In the genomic region with DNA sequence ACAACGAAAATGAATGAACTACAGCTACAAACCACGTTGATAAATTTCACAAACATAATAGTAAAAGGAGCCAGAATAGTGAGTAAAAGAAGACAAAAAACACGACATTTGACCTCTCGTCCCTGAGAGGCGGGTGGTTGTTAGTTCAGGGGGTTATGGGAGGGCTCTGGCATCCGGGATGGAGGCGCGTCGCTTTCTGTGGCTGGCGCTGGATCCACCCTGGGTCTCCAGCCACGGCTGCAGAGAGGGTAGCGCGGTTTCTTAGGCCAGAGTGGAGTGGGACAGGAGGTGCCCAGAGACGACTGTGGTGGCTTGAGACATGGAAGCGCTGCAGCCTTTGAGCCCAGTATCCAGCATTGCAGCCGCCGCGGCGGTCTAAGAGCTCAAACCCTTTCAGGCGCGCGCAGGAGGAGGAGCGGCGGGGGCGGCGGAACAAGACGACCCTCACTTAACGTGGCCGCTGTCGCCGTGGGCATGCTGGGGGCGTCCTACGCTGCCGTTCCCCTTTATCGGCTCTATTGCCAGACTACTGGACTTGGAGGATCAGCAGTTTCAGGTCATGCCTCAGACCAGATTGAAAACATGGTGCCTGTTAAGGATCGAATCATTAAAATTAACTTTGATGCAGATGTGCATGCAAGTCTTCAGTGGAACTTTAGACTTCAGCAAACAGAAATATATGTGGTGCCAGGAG, we compare ENCODE assay signal across 9 cellular contexts. TPM values are rescaled to one million over a fixed set of nuclear protein-coding genes. Genes with fewer than 3 reads are reported as not detected.
A peak's percentile ranks its signal among the peaks of the same experiment; 100 is the strongest.
DNase-seq lines count a peak whose midpoint lies in the region; ATAC-seq and TF ChIP-seq lines count a peak whose summit lies in the region.
"Had no signal": no experiment of that assay in that cellular context is flagged by ENCODE, and none has a peak within 500 bp of the region (broad histone marks: within the 10 kb centered on the region; RNA-seq: fewer than 3 reads in every experiment).

No MANE protein-coding gene starts in this region.

- no peak for TF ChIP-seq POLR2A in esophagus squamous epithelium (IDR thresholded peaks at IDR 0.05)

- no TSS peak for BruUV-seq in PC-9 (replicated peaks; lab: Mats Ljungman, UMichigan)

- H3K4me2 ChIP-seq in PC-9 = no peak overlapping the region

- no peak overlapping the region for H3K27ac ChIP-seq in esophagus squamous epithelium
- H3K27ac ChIP-seq in PC-9 = no peak overlapping the region

- TF ChIP-seq CTCF in GM12865 (IDR thresholded peaks at IDR 0.05; ENCODE audit: insufficient read depth, low read depth, low read length, missing control alignments) (no peak), esophagus squamous epithelium (IDR thresholded peaks at IDR 0.05) (no peak), PC-9 (conservative IDR thresholded peaks at IDR 0.05) (no peak)

- intact Hi-C loops in esophagus squamous epithelium (cut with DNase I) = no loop called here
- intact Hi-C loops in PC-9 (cut with micrococcal nuclease; ENCODE audit: unreplicated experiment) = loop anchor here (5.0 kb wide), 1 partner anchor 40 kb away; no protein-coding TSS in a partner anchor

- no peak for DNase-seq in GM12865 (ENCODE audit: low read depth)
- DNase-seq in SK-N-DZ (ENCODE audit: low spot score) = peak; percentile 31
- no peak for DNase-seq in esophagus squamous epithelium (lab: John Stamatoyannopoulos, UW)
- peak; percentile 82 for DNase-seq in retina
- DNase-seq in cortex of kidney (lab: John Stamatoyannopoulos, UW) = no peak
- DNase-seq in PC-9 = no peak

- peak overlapping the region; percentile 49 for H3K4me3 ChIP-seq in GM12865 (ENCODE audit: low read depth, low read length)
- peak overlapping the region in 3 of 4 donors; percentile 16 to 49 (median 28) for H3K4me3 ChIP-seq in esophagus squamous epithelium
- no peak overlapping the region for H3K4me3 ChIP-seq in PC-9

- H3K27me3 ChIP-seq in esophagus squamous epithelium = peaks cover 0 to 79% (median 5%) of the 10 kb centered on the region in 4 donors
- no peaks in the 10 kb centered on the region for H3K27me3 ChIP-seq in PC-9 (ENCODE audit: insufficient read depth, low read depth)

- no peaks in the 10 kb centered on the region for H3K36me3 ChIP-seq in esophagus squamous epithelium
- no peaks in the 10 kb centered on the region for H3K36me3 ChIP-seq in PC-9 (ENCODE audit: low read depth)

- CTCF ChIA-PET in PC-9 (lab: Charles Lee) = interaction anchor here (0.6 kb wide), 1 partner anchor 58 kb away, joined by 3 read pairs; no protein-coding TSS in a partner anchor

- H3K4me1 ChIP-seq in esophagus squamous epithelium (peaks cover 0 to 22% (median 3%) of the 10 kb centered on the region in 3 donors), PC-9 (replicated peaks; ENCODE audit: insufficient read depth) (peaks cover 13% of the 10 kb centered on the region)

- no peak for ATAC-seq in GM21381 (IDR thresholded peaks at IDR 0.05; ENCODE audit: unreplicated experiment)
- ATAC-seq in HG02938 (IDR thresholded peaks at IDR 0.05; ENCODE audit: unreplicated experiment) = no peak
- ATAC-seq: HCT116 had no signal

- H3K9me2 ChIP-seq in PC-9 (ENCODE audit: insufficient read depth) = no peaks in the 10 kb centered on the region

- H3F3A ChIP-seq in PC-9 (ENCODE audit: insufficient read depth, low read depth) = no peaks in the 10 kb centered on the region

- POLR2A ChIA-PET in PC-9 (lab: Charles Lee; ENCODE audit: unreplicated experiment) = no interaction called here

- no peaks in the 10 kb centered on the region for H4K20me1 ChIP-seq in PC-9 (ENCODE audit: insufficient read depth)

- peaks cover 0 to 5% (median 0%) of the 10 kb centered on the region in 3 donors for H3K9me3 ChIP-seq in esophagus squamous epithelium
- no peaks in the 10 kb centered on the region for H3K9me3 ChIP-seq in PC-9 (ENCODE audit: insufficient read depth, low read depth)

- H2AFZ ChIP-seq in PC-9 = no peak overlapping the region

- H3K79me2 ChIP-seq in PC-9 (ENCODE audit: low read depth) = peaks cover 9% of the 10 kb centered on the region; the same call in 1 of the 2 replicates

- WGBS in esophagus squamous epithelium, 2 donors = 7 to 9% methylated on average over 26 to 27 of the region's 36 CpGs

RNA-seq across cellular contexts. Expression of a gene that starts 3.7 kb away (rescaled TPM):
- polyA plus RNA-seq in SK-N-DZ (2014; cell fraction: cytosol; rRNA removed) = 1.5 and 10.6 TPM in 2 replicates
- 3.2 and 3.6 TPM in 2 replicates for polyA plus RNA-seq in SK-N-DZ (2014; cell fraction: nucleus; rRNA removed)
- 1 to 10 TPM in 2 of 4 donors, under 1 TPM in 2; 0.35 to 1.1 (median 0.84) TPM for total RNA-seq in esophagus squamous epithelium
- total RNA-seq in PC-9 (2021) = 9.1 and 12.0 TPM in 2 replicates

RNA-seq across cellular contexts. Expression of a gene that starts 47.4 kb away (rescaled TPM):
- 9.7 and 10.7 TPM in 2 replicates for polyA plus RNA-seq in SK-N-DZ (2014; cell fraction: cytosol; rRNA removed)
- 6.4 and 7.8 TPM in 2 replicates for polyA plus RNA-seq in SK-N-DZ (2014; cell fraction: nucleus; rRNA removed)
- 1 to 10 TPM; 1.3 to 4.0 (median 2.2) TPM for total RNA-seq in esophagus squamous epithelium
- total RNA-seq in PC-9 (2021) = 10.9 and 11.2 TPM in 2 replicates

Comparison
In these comparisons a context has a peak if more than half of its experiments do, and no peak if none do; other contexts are left out.
1. DNase-seq: peak in SK-N-DZ (single experiment) and retina (single experiment); none in GM12865 (single experiment), esophagus squamous epithelium (single experiment), cortex of kidney (single experiment) and PC-9 (0 of 2).